ENCODE assay signal across 8 cellular contexts in the genomic region with DNA sequence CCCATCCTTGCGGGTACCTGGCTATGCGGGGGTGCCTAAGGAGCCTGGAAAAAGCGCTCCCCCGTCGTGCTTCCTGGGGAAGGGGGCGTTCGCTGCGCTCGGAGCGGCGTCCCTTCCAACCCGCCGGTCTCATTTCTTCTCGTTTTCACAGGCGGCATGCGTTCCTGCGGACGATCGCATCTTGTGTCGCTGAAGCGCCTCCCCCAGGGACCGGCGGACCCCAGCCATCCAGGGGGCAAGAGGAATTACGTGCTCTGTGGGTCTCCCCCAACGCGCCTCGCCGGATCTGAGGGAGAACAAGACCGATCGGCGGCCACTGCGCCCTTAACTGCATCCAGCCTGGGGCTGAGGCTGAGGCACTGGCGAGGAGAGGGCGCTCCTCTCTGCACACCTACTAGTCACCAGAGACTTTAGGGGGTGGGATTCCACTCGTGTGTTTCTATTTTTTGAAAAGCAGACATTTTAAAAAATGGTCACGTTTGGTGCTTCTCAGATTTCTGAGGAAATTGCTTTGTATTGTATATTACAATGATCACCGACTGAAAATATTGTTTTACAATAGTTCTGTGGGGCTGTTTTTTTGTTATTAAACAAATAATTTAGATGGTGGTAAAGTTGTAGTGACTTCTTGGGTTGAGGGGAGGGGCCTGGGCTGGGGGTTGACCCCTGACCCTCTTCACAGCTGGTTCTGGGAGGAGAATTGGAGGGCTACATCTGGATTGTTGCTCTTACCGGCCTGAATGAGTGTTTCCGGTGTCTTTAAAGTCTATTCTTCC. TPM values are rescaled to one million over a fixed set of nuclear protein-coding genes. Genes with fewer than 3 reads are reported as not detected.
DNase-seq lines count a peak whose midpoint lies in the region; ATAC-seq and TF ChIP-seq lines count a peak whose summit lies in the region.

No MANE protein-coding gene starts in this region.

- peak overlapping the region; percentile 58 for H3K9ac ChIP-seq in Loucy (ENCODE audit: low read depth, low read length, poor library complexity, severe bottlenecking)
- peak overlapping the region; percentile 98 for H3K9ac ChIP-seq in skeletal muscle satellite cell (ENCODE audit: low read depth, low read length)

- H3K79me2 ChIP-seq in Loucy (ENCODE audit: insufficient read depth, low read length): no peaks in the 10 kb centered on the region

- no peaks in the 10 kb centered on the region for H4K20me1 ChIP-seq in Loucy (ENCODE audit: insufficient read depth, low read length, poor library complexity, severe bottlenecking)

- H2AFZ ChIP-seq in Loucy (ENCODE audit: low read length): peak overlapping the region; percentile 99

- H3K36me3 Mint-ChIP-seq in activated naive CD8-positive, alpha-beta T cell treated with anti-CD3 and anti-CD28 coated beads, Interleukin-2, amount 50 U/mL, for 24 hours (ENCODE audit: low read depth): no peaks in the 10 kb centered on the region

- H3K36me3 ChIP-seq in Loucy (ENCODE audit: insufficient read depth, low read length) (no peaks in the 10 kb centered on the region), skeletal muscle satellite cell (ENCODE audit: insufficient read depth, low read length) (peaks cover 19% of the 10 kb centered on the region)

- peaks cover 23% of the 10 kb centered on the region for H3K27me3 ChIP-seq in Loucy (ENCODE audit: insufficient read depth, low read length, poor library complexity, severe bottlenecking)
- H3K27me3 ChIP-seq in skeletal muscle satellite cell (ENCODE audit: control insufficient read depth, insufficient read depth, low read length): no peaks in the 10 kb centered on the region

- peaks cover 36% of the 10 kb centered on the region for H3K4me1 Mint-ChIP-seq in activated naive CD8-positive, alpha-beta T cell treated with anti-CD3 and anti-CD28 coated beads, Interleukin-2, amount 50 U/mL, for 24 hours

- H3K4me3 ChIP-seq in Loucy (ENCODE audit: low read length, poor library complexity, severe bottlenecking): peak overlapping the region; percentile 81
- peak overlapping the region; percentile 100 for H3K4me3 ChIP-seq in iPS-11a (ENCODE audit: low read depth, low read length)
- peak overlapping the region; percentile 96 for H3K4me3 ChIP-seq in skeletal muscle satellite cell (ENCODE audit: low read length)

- H3K4me1 ChIP-seq in Loucy (ENCODE audit: insufficient read depth, low read length, poor library complexity, severe bottlenecking) (peaks cover 23% of the 10 kb centered on the region), skeletal muscle satellite cell (ENCODE audit: control insufficient read depth, insufficient read depth, low read length) (peaks cover 46% of the 10 kb centered on the region)

- no peaks in the 10 kb centered on the region for H3F3A ChIP-seq in Loucy (ENCODE audit: low read depth)

- H3K27ac Mint-ChIP-seq in activated naive CD8-positive, alpha-beta T cell treated with anti-CD3 and anti-CD28 coated beads, Interleukin-2, amount 50 U/mL, for 24 hours: no peak overlapping the region

- ATAC-seq in activated naive CD8-positive, alpha-beta T cell treated with anti-CD3 and anti-CD28 coated beads, Interleukin-2, amount 50 U/mL, for 24 hours: no peak
- ATAC-seq in HG02798 (IDR thresholded peaks at IDR 0.05; ENCODE audit: poor library complexity, unreplicated experiment): no peak
- ATAC-seq in HG03159 (IDR thresholded peaks at IDR 0.05; ENCODE audit: unreplicated experiment): no peak

- peak overlapping the region; percentile 89 for H3K4me3 Mint-ChIP-seq in activated naive CD8-positive, alpha-beta T cell treated with anti-CD3 and anti-CD28 coated beads, Interleukin-2, amount 50 U/mL, for 24 hours

- H3K9me3 ChIP-seq in Loucy (ENCODE audit: insufficient read depth, low read depth, low read length) (no peaks in the 10 kb centered on the region), skeletal muscle satellite cell (replicated peaks; ENCODE audit: low read length) (no peaks in the 10 kb centered on the region)

- DNase-seq in COR-L47 (lab: John Stamatoyannopoulos, UW): peak; percentile 56
- DNase-seq in activated naive CD8-positive, alpha-beta T cell treated with anti-CD3 and anti-CD28 coated beads, Interleukin-2, amount 50 U/mL, for 24 hours: peak; percentile 25
- no peak for DNase-seq in superior temporal gyrus (ENCODE audit: extremely low spot score)

- H3K9me2 ChIP-seq in Loucy (replicated peaks; ENCODE audit: low read depth, low read length): no peaks in the 10 kb centered on the region

- TF ChIP-seq CTCF in Loucy (conservative IDR thresholded peaks at IDR 0.05; ENCODE audit: low read length): no peak

- peak overlapping the region; percentile 96 for H3K4me2 ChIP-seq in Loucy (ENCODE audit: low read depth, low read length, poor library complexity, severe bottlenecking)
- H3K4me2 ChIP-seq in skeletal muscle satellite cell (ENCODE audit: low read length): peak overlapping the region; percentile 88

- no peaks in the 10 kb centered on the region for H3K9me3 Mint-ChIP-seq in activated naive CD8-positive, alpha-beta T cell treated with anti-CD3 and anti-CD28 coated beads, Interleukin-2, amount 50 U/mL, for 24 hours

- peaks cover 60% of the 10 kb centered on the region for H3K27me3 Mint-ChIP-seq in activated naive CD8-positive, alpha-beta T cell treated with anti-CD3 and anti-CD28 coated beads, Interleukin-2, amount 50 U/mL, for 24 hours

RNA-seq across cellular contexts. Expression of gene ID1, which starts 1.0 kb away (rescaled TPM):
- 159 and 207 TPM in 2 replicates for total RNA-seq in skeletal muscle satellite cell (2012; rRNA removed)

RNA-seq across cellular contexts. Expression of gene COX4I2, which starts 31.6 kb away (rescaled TPM):
- 0.44 and 0.76 TPM in 2 replicates for total RNA-seq in skeletal muscle satellite cell (2012; rRNA removed)
